In genomic region chr1:203628997-203629508, GRCh38 we compare ENCODE assay signal across 8 cellular contexts. TPM values are rescaled to one million over a fixed set of nuclear protein-coding genes. Genes with fewer than 3 reads are reported as not detected.
DNase-seq lines count a peak whose midpoint lies in the region.

No MANE protein-coding gene starts in this region.

- peak overlapping the region; percentile 84 for H3K27ac Mint-ChIP-seq in activated naive CD8-positive, alpha-beta T cell treated with anti-CD3 and anti-CD28 coated beads for 36 hours

- H3K9me3 Mint-ChIP-seq in activated naive CD8-positive, alpha-beta T cell treated with anti-CD3 and anti-CD28 coated beads for 36 hours: no peaks in the 10 kb centered on the region

- H3K4me3 Mint-ChIP-seq in activated naive CD8-positive, alpha-beta T cell treated with anti-CD3 and anti-CD28 coated beads for 36 hours: peak overlapping the region; percentile 84

- peaks cover 59% of the 10 kb centered on the region for H3K4me1 Mint-ChIP-seq in activated naive CD8-positive, alpha-beta T cell treated with anti-CD3 and anti-CD28 coated beads for 36 hours

- no peaks in the 10 kb centered on the region for H3K9me3 ChIP-seq in subcutaneous abdominal adipose tissue (ENCODE audit: control insufficient read depth in 5 of 5, low read length in 5 of 5)

- peaks cover 0 to 6% (median under 1%) of the 10 kb centered on the region in 5 donors for H3K36me3 ChIP-seq in subcutaneous abdominal adipose tissue (ENCODE audit: control insufficient read depth in 5 of 5, insufficient read depth in 5 of 5, low read length in 5 of 5)

- H3K4me1 ChIP-seq in subcutaneous abdominal adipose tissue (ENCODE audit: control insufficient read depth in 5 of 5, insufficient read depth in 5 of 5, low read length in 5 of 5): peaks cover 14 to 76% (median 62%) of the 10 kb centered on the region in 5 donors

- no peaks in the 10 kb centered on the region for H3K36me3 Mint-ChIP-seq in activated naive CD8-positive, alpha-beta T cell treated with anti-CD3 and anti-CD28 coated beads for 36 hours

- H3K9ac ChIP-seq in subcutaneous abdominal adipose tissue (ENCODE audit: low read length in 5 of 5): peak overlapping the region; percentile 77 to 93 (median 90)

- peak; percentile 71 for DNase-seq in activated CD8-positive, alpha-beta memory T cell treated with anti-CD3 and anti-CD28 coated beads for 24 hours
- DNase-seq in activated CD8-positive, alpha-beta memory T cell treated with anti-CD3 and anti-CD28 coated beads, Interleukin-2, amount 50 U/mL, for 48 hours: no peak
- no peak for DNase-seq in activated naive CD8-positive, alpha-beta T cell treated with anti-CD3 and anti-CD28 coated beads for 36 hours
- DNase-seq in iris pigment epithelial cell (ENCODE audit: low read depth) (peak; percentile 27), NCI-H510A treated with DMSO at 0.1 percent for 48 hours (lab: John Stamatoyannopoulos, UW) (no peak), NCI-H1436 treated with DMSO at 0.1 percent for 48 hours (lab: John Stamatoyannopoulos, UW) (no peak), T-helper 9 cell (no peak)

- H3K27ac ChIP-seq in subcutaneous abdominal adipose tissue (ENCODE audit: low read depth, low read length): peak overlapping the region; percentile 97

- no peaks in the 10 kb centered on the region for H3K27me3 Mint-ChIP-seq in activated naive CD8-positive, alpha-beta T cell treated with anti-CD3 and anti-CD28 coated beads for 36 hours

- H3K27me3 ChIP-seq in subcutaneous abdominal adipose tissue (ENCODE audit: control insufficient read depth in 5 of 5, insufficient read depth in 4 of 5, low read length in 5 of 5): no peaks in the 10 kb centered on the region

- H3K4me3 ChIP-seq in subcutaneous abdominal adipose tissue (ENCODE audit: low read depth in 1 of 5, low read length in 5 of 5): peak overlapping the region; percentile 86 to 98 (median 92)

RNA-seq across cellular contexts. Expression of gene ATP2B4, which starts 2.4 kb away (rescaled TPM):
- 1 to 10 TPM; 5.3 to 6.4 TPM for total RNA-seq in activated naive CD8-positive, alpha-beta T cell treated with anti-CD3 and anti-CD28 coated beads for 36 hours

Comparison
In these comparisons a context has a peak if more than half of its experiments do, and no peak if none do; other contexts are left out.
1. DNase-seq: peak in activated CD8-positive, alpha-beta memory T cell treated with anti-CD3 and anti-CD28 coated beads for 24 hours (single experiment) and iris pigment epithelial cell (single experiment); none in activated CD8-positive, alpha-beta memory T cell treated with anti-CD3 and anti-CD28 coated beads, Interleukin-2, amount 50 U/mL, for 48 hours (single experiment), activated naive CD8-positive, alpha-beta T cell treated with anti-CD3 and anti-CD28 coated beads for 36 hours (single experiment), NCI-H510A treated with DMSO at 0.1 percent for 48 hours (single experiment), NCI-H1436 treated with DMSO at 0.1 percent for 48 hours (single experiment) and T-helper 9 cell (single experiment).